Comparison of ENCODE assay signal across 8 cellular contexts in the genomic region with DNA sequence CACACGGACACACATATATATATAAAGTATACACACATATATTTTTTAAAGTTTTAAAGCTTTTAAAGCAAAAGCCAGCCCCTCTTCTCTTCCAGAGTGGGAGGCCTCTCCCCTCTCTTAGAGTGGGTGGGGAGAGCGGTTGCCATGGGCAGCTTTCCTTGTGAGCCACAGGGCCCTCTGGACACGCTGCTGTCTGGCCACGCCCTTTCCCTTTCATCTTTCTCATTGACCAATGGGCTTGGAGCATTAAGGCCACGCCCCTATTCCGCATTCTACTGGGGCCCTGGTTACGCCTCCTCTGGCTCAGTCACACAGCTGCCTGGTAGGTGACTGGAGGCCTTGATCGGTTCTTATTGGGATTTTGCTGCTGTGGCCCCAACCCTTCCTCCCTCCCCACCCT. TPM values are rescaled to one million over a fixed set of nuclear protein-coding genes. Genes with fewer than 3 reads are reported as not detected.
DNase-seq lines count a peak whose midpoint lies in the region; ATAC-seq and TF ChIP-seq lines count a peak whose summit lies in the region.
"Not testable (repeated sequence)": the region's sequence is repeated elsewhere in the genome, so short reads cannot be mapped to it uniquely, and the experiment has no call there.
"Had no signal": no experiment of that assay in that cellular context is flagged by ENCODE, and none has a peak within 500 bp of the region (broad histone marks: within the 10 kb centered on the region; RNA-seq: fewer than 3 reads in every experiment).

A gene (plus strand): TSS at position 306 of the 400 bp plus-strand sequence.

- not testable (repeated sequence) for H3K4me3 ChIP-seq in Peyer's patch, lung, ovary, testis, upper lobe of right lung

- POLR2A ChIA-PET in activated naive CD8-positive, alpha-beta T cell treated with anti-CD3 and anti-CD28 coated beads, Interleukin-2, amount 10 ng/mL, durations not matched to agents 7 days and 5 days (lab: Charles Lee), result not testable (repeated sequence)

- TF ChIP-seq CTCF in Peyer's patch (IDR thresholded peaks at IDR 0.05); lung (IDR thresholded peaks at IDR 0.05; ENCODE audit: control extremely low read depth, extremely low read depth); ovary (IDR thresholded peaks at IDR 0.05); testis (IDR thresholded peaks at IDR 0.05); upper lobe of right lung (IDR thresholded peaks at IDR 0.05): not testable (repeated sequence)

- 86 to 100% methylated on average over 1 to 5 of the region's 8 CpGs for WGBS in lung, 2 donors
- WGBS in ovary, 3 donors, result 72 to 93% (median 89%) methylated on average over 5 to 8 of the region's 8 CpGs
- 65% methylated on average over 4 of the region's 8 CpGs; no CpG with 5 or more reads in 1 of the 2 donors for WGBS in testis, 2 donors

- H3K27ac ChIP-seq in Peyer's patch; lung (ENCODE audit: low read depth in 1 of 2, low read length in 1 of 2); ovary; testis; upper lobe of right lung: not testable (repeated sequence)

- H3K27me3 Mint-ChIP-seq in activated naive CD8-positive, alpha-beta T cell treated with anti-CD3 and anti-CD28 coated beads, Interleukin-2, amount 10 ng/mL, durations not matched to agents 7 days and 5 days, result not testable (repeated sequence)

- H3K36me3 Mint-ChIP-seq in activated naive CD8-positive, alpha-beta T cell treated with anti-CD3 and anti-CD28 coated beads, Interleukin-2, amount 10 ng/mL, durations not matched to agents 7 days and 5 days, result not testable (repeated sequence)

- not testable (repeated sequence) for H3K36me3 ChIP-seq in Peyer's patch; lung (ENCODE audit: control insufficient read depth in 2 of 2, insufficient read depth in 2 of 2, low read length in 2 of 2); ovary; testis (ENCODE audit: low read depth, missing control alignments); upper lobe of right lung

- TF ChIP-seq EP300 in ovary (IDR thresholded peaks at IDR 0.05), result not testable (repeated sequence)

- not testable (repeated sequence) for TF ChIP-seq POLR2A in Peyer's patch (IDR thresholded peaks at IDR 0.05); ovary (IDR thresholded peaks at IDR 0.05); testis (IDR thresholded peaks at IDR 0.05)

- not testable (repeated sequence) for H3K4me1 ChIP-seq in Peyer's patch; lung (ENCODE audit: control insufficient read depth in 2 of 2, insufficient read depth in 2 of 2, low read length in 2 of 2); ovary (ENCODE audit: insufficient read depth); testis; upper lobe of right lung

- not testable (repeated sequence) for H3K4me1 Mint-ChIP-seq in activated naive CD8-positive, alpha-beta T cell treated with anti-CD3 and anti-CD28 coated beads, Interleukin-2, amount 10 ng/mL, durations not matched to agents 7 days and 5 days

- ATAC-seq in activated naive CD8-positive, alpha-beta T cell treated with anti-CD3 and anti-CD28 coated beads, Interleukin-2, amount 10 ng/mL, durations not matched to agents 7 days and 5 days (ENCODE audit: low read depth); Right ventricle myocardium inferior; lung (ENCODE audit: insufficient read depth, low FRiP score); upper lobe of right lung: not testable (repeated sequence)

- H3K27ac Mint-ChIP-seq in activated naive CD8-positive, alpha-beta T cell treated with anti-CD3 and anti-CD28 coated beads, Interleukin-2, amount 10 ng/mL, durations not matched to agents 7 days and 5 days, result not testable (repeated sequence)

- not testable (repeated sequence) for H3K27me3 ChIP-seq in Peyer's patch; lung (ENCODE audit: control insufficient read depth, insufficient read depth); ovary; testis; upper lobe of right lung

- intact Hi-C loops in Right ventricle myocardium inferior (cut with DNase I); ovary (cut with DNase I); testis (cut with DNase I; ENCODE audit: low total_unique reads); upper lobe of right lung (cut with DNase I): not testable (repeated sequence)

- not testable (repeated sequence) for DNase-seq in Peyer's patch; activated naive CD8-positive, alpha-beta T cell treated with anti-CD3 and anti-CD28 coated beads, Interleukin-2, amount 10 ng/mL, durations not matched to agents 7 days and 5 days; Right ventricle myocardium inferior (ENCODE audit: missing footprints); lung (ENCODE audit: low spot score); ovary; testis; upper lobe of right lung

- H3K4me3 Mint-ChIP-seq in activated naive CD8-positive, alpha-beta T cell treated with anti-CD3 and anti-CD28 coated beads, Interleukin-2, amount 10 ng/mL, durations not matched to agents 7 days and 5 days, result not testable (repeated sequence)

- H3K9me3 Mint-ChIP-seq in activated naive CD8-positive, alpha-beta T cell treated with anti-CD3 and anti-CD28 coated beads, Interleukin-2, amount 10 ng/mL, durations not matched to agents 7 days and 5 days, result not testable (repeated sequence)

- H3K9me3 ChIP-seq in Peyer's patch; lung (ENCODE audit: control insufficient read depth in 2 of 2, insufficient read depth in 1 of 2, low read length in 1 of 2); ovary; testis; upper lobe of right lung: not testable (repeated sequence)

RNA-seq across cellular contexts. Expression of the gene that starts here (rescaled TPM):
- total RNA-seq in Peyer's patch (10 to 100 TPM in 3 of 4 donors, 1 to 10 TPM in 1; 9.8 to 61.9 (median 16.6) TPM), Right ventricle myocardium inferior (10.3 TPM), lung (10 to 100 TPM; 11.1 to 19.0 TPM), ovary (10 to 100 TPM in 5 of 7 donors, 1 to 10 TPM in 2; 7.3 to 15.7 (median 11.7) TPM), testis (10 to 100 TPM; 26.0 to 61.0 TPM), upper lobe of right lung (14.1 TPM)
- 10 to 100 TPM; 41.0 to 44.6 TPM for total RNA-seq in activated naive CD8-positive, alpha-beta T cell treated with anti-CD3 and anti-CD28 coated beads, Interleukin-2, amount 10 ng/mL, durations not matched to agents 7 days and 5 days
- polyA plus RNA-seq in lung (10 to 100 TPM in 1 of 2 donors, 1 to 10 TPM in 1; 2.0 to 11.6 TPM), ovary (1 to 10 TPM; 7.2 to 9.2 TPM), testis (ENCODE audit: insufficient read depth, low read depth, low replicate concordance) (35.3 TPM)
- total RNA-seq: G401 had no signal
